17 cellular contexts compared by ENCODE assay signal in the genomic region with DNA sequence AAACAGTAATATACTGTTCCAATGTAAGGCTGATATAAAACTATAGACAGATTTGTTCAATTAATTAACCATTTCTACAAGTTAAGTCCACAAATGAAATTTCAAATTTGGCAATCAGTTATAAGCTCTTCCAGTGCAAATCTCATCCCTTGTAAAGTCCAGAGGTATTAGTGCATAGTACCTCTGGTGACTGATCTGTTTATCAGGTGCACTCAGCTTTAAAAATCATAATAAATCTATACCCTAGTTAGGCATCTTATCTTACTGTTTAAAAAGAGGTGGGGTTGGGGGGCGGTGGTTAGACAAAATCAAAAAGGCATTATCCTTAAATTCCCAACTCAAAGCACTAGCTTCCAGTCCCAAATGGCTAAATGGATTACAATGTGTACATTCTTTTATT. TPM values are rescaled to one million over a fixed set of nuclear protein-coding genes. Genes with fewer than 3 reads are reported as not detected.
DNase-seq lines count a peak whose midpoint lies in the region; ATAC-seq, FAIRE-seq and TF ChIP-seq lines count a peak whose summit lies in the region.
"Had no signal": no experiment of that assay in that cellular context is flagged by ENCODE, and none has a peak within 500 bp of the region (broad histone marks: within the 10 kb centered on the region; RNA-seq: fewer than 3 reads in every experiment).

No MANE protein-coding gene starts in this region.

- no peak for FAIRE-seq in endothelial cell of umbilical vein (lab: Jason Lieb, UNC)

- no peak for TF ChIP-seq POLR2A in endothelial cell of umbilical vein (IDR thresholded peaks at IDR 0.05; ENCODE audit: low read depth, low read length)

- H3K4me2 ChIP-seq in KMS-11 (peak overlapping the region; percentile 97), endothelial cell of umbilical vein (ENCODE audit: insufficient read depth, low read length) (peak overlapping the region; percentile 100), osteoblast (ENCODE audit: insufficient read depth, low read length) (peak overlapping the region; percentile 98)

- BruUV-seq in endothelial cell of umbilical vein (replicated peaks; lab: Mats Ljungman, UMichigan) = no TSS peak

- H3K9me1 ChIP-seq in endothelial cell of umbilical vein (replicated peaks; ENCODE audit: control insufficient read depth, extremely low read depth, insufficient read depth, low read length) = no peaks in the 10 kb centered on the region

- H3K4me1 ChIP-seq in BE2C (no peaks in the 10 kb centered on the region; the same call in 1 of the 2 replicates), KMS-11 (ENCODE audit: low read depth, poor library complexity, severe bottlenecking) (peaks cover 52% of the 10 kb centered on the region), endothelial cell of umbilical vein (ENCODE audit: control insufficient read depth, extremely low read depth, insufficient read depth, low read length) (peaks cover 28% of the 10 kb centered on the region), osteoblast (ENCODE audit: insufficient read depth, low read length) (peaks cover 32% of the 10 kb centered on the region)

- H4K20me1 ChIP-seq in KMS-11 (ENCODE audit: insufficient read depth) = no peaks in the 10 kb centered on the region
- peaks cover 5% of the 10 kb centered on the region for H4K20me1 ChIP-seq in endothelial cell of umbilical vein (replicated peaks; ENCODE audit: control insufficient read depth, extremely low read depth, insufficient read depth, low read length)
- peaks cover 27% of the 10 kb centered on the region for H4K20me1 ChIP-seq in osteoblast (ENCODE audit: insufficient read depth, low read length)

- POLR2A ChIA-PET in endothelial cell of umbilical vein (lab: Charles Lee) = no interaction called here

- no peak overlapping the region for H3K27ac ChIP-seq in KMS-11
- no peak overlapping the region for H3K27ac ChIP-seq in endothelial cell of umbilical vein (ENCODE audit: insufficient read depth, low read depth, low read length)
- H3K27ac ChIP-seq in osteoblast (ENCODE audit: low read depth, low read length) = no peak overlapping the region
- H3K27ac ChIP-seq: SK-N-MC, thyroid gland had no signal

- H3K9ac ChIP-seq in KMS-11 (no peak overlapping the region), endothelial cell of umbilical vein (replicated peaks; ENCODE audit: extremely low read depth, insufficient read depth, low read length) (no peak overlapping the region)

- TF ChIP-seq CTCF in BE2C (IDR thresholded peaks at IDR 0.05; ENCODE audit: low read depth, low read length) (no peak), KMS-11 (conservative IDR thresholded peaks at IDR 0.05; ENCODE audit: low read depth, low read length) (no peak), endothelial cell of umbilical vein (IDR thresholded peaks at IDR 0.05; ENCODE audit: extremely low read depth in 1 of 2, insufficient read depth in 1 of 2, low read depth in 1 of 2, low read length in 2 of 2) (no peak), osteoblast (IDR thresholded peaks at IDR 0.05; ENCODE audit: extremely low read depth, low read depth, low read length) (no peak)

- H3K27me3 ChIP-seq in BE2C (no peaks in the 10 kb centered on the region), KMS-11 (ENCODE audit: insufficient read depth, low read depth) (no peaks in the 10 kb centered on the region), endothelial cell of umbilical vein (ENCODE audit: control insufficient read depth in 2 of 2, insufficient read depth in 2 of 2, low read length in 2 of 2) (no peaks in the 10 kb centered on the region), osteoblast (ENCODE audit: insufficient read depth, low read length) (no peaks in the 10 kb centered on the region)
- H3K27me3 ChIP-seq: thyroid gland had no signal

- H3K9me3 ChIP-seq in BE2C (no peaks in the 10 kb centered on the region), endothelial cell of umbilical vein (replicated peaks; ENCODE audit: control insufficient read depth, insufficient read depth, low read length) (no peaks in the 10 kb centered on the region), osteoblast (ENCODE audit: low read depth, low read length) (no peaks in the 10 kb centered on the region)
- H3K9me3 ChIP-seq: HAP-1, thyroid gland had no signal

- DNase-seq in BE2C (no peak), endothelial cell of umbilical vein (ENCODE audit: low read depth, low spot score) (no peak), osteoblast (ENCODE audit: insufficient read length, low spot score, missing footprints) (no peak), dermis blood vessel endothelial cell (no peak), SHP77 treated with DMSO at 0.1 percent for 48 hours (lab: John Stamatoyannopoulos, UW) (no peak), islet precursor cell (no peak)
- DNase-seq: activated T-cell treated with anti-CD3 and anti-CD28 coated beads, Interleukin-2, amount 50 U/mL, for 48 hours; DMS153; KG1; left colon; NCI-H446 treated with DMSO at 0.1 percent for 48 hours; OCI-M1; thyroid gland had no signal

- H3K36me3 ChIP-seq in BE2C (no peaks in the 10 kb centered on the region), KMS-11 (ENCODE audit: insufficient read depth) (no peaks in the 10 kb centered on the region), endothelial cell of umbilical vein (ENCODE audit: control insufficient read depth in 2 of 2, extremely low read depth in 1 of 2, insufficient read depth in 2 of 2, low read length in 2 of 2) (no peaks in the 10 kb centered on the region), osteoblast (ENCODE audit: insufficient read depth, low read length) (no peaks in the 10 kb centered on the region)
- H3K36me3 ChIP-seq: HAP-1, thyroid gland had no signal

- H2AFZ ChIP-seq in KMS-11 (ENCODE audit: low read depth) (no peak overlapping the region), endothelial cell of umbilical vein (ENCODE audit: low read depth, low read length) (no peak overlapping the region), osteoblast (ENCODE audit: low read length) (no peak overlapping the region)

- CTCF ChIA-PET in endothelial cell of umbilical vein (lab: Charles Lee) = interaction anchor here (1.6 kb wide), 1 partner anchor 12 kb away, joined by 3 read pairs; no protein-coding TSS in a partner anchor

- dilution Hi-C loops in endothelial cell of umbilical vein (cut with MboI; ENCODE audit: extremely low pct_ligation_motif_present, low sequenced_read_pairs) = no loop called here

- ATAC-seq in GM19397 (IDR thresholded peaks at IDR 0.05; ENCODE audit: unreplicated experiment) = no peak
- ATAC-seq: left colon had no signal

- intact Hi-C loops in endothelial cell of umbilical vein (cut with micrococcal nuclease) = loop anchor here (10.0 kb wide), 1 partner anchor 543 kb away; no protein-coding TSS in a partner anchor

- H3K79me2 ChIP-seq in KMS-11 (ENCODE audit: insufficient read depth, low read depth) (peaks cover 59% of the 10 kb centered on the region), endothelial cell of umbilical vein (ENCODE audit: control insufficient read depth, insufficient read depth, low read length) (peaks cover 73% of the 10 kb centered on the region), osteoblast (ENCODE audit: insufficient read depth, low read length) (peaks cover 77% of the 10 kb centered on the region)

- H3K4me3 ChIP-seq in BE2C (ENCODE audit: low read depth, low read length) (peak overlapping the region; percentile 93), KMS-11 (IDR thresholded peaks at IDR 0.05; ENCODE audit: insufficient read depth, low read depth, low read length) (no peak overlapping the region), endothelial cell of umbilical vein (replicated peaks in 1 of 3; ENCODE audit: insufficient read depth in 1 of 3, low read depth in 1 of 3, low read length in 3 of 3) (no peak overlapping the region), osteoblast (ENCODE audit: insufficient read depth, low read length) (no peak overlapping the region)
- H3K4me3 ChIP-seq: thyroid gland had no signal

TF ChIP-seq in endothelial cell of umbilical vein, 7 proteins besides CTCF, POLR2A, EP300 and RAD21:
- no peak for TF ChIP-seq GATA2 (IDR thresholded peaks at IDR 0.05; ENCODE audit: insufficient read depth, insufficient read length, low read depth, low read length)
- no peak for TF ChIP-seq POLR2AphosphoS5 (IDR thresholded peaks at IDR 0.05; ENCODE audit: insufficient read depth, low read depth, low read length)
- TF ChIP-seq FOS (IDR thresholded peaks at IDR 0.05; ENCODE audit: borderline replicate concordance, insufficient read depth, low read length) = no peak
- TF ChIP-seq, protein P1, sequence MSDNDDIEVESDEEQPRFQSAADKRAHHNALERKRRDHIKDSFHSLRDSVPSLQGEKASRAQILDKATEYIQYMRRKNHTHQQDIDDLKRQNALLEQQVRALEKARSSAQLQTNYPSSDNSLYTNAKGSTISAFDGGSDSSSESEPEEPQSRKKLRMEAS (IDR thresholded peaks at IDR 0.05; ENCODE audit: insufficient read depth, insufficient read length) = no peak
- no peak for TF ChIP-seq JUN (IDR thresholded peaks at IDR 0.05; ENCODE audit: borderline replicate concordance, insufficient read depth, insufficient read length, low read depth)
- no peak for TF ChIP-seq MYC (IDR thresholded peaks at IDR 0.05; ENCODE audit: low read depth, low read length)

RNA-seq across cellular contexts. Expression of gene FBXO30, which starts 2.9 kb away (rescaled TPM):
- polyA plus RNA-seq in BE2C (2012; ENCODE audit: insufficient read depth, insufficient read length, low read depth) = 5.3 TPM
- 10.4 and 11.1 TPM in 2 replicates for total RNA-seq in endothelial cell of umbilical vein
- 2.0 and 3.3 TPM in 2 replicates for polyA plus RNA-seq in endothelial cell of umbilical vein
- 3.5 and 3.6 TPM in 2 replicates for polyA plus RNA-seq in endothelial cell of umbilical vein (2011; cell fraction: cytosol; rRNA removed)
- 6.7 and 7.7 TPM in 2 replicates for polyA plus RNA-seq in endothelial cell of umbilical vein (2011; cell fraction: nucleus; rRNA removed)
- polyA plus RNA-seq in endothelial cell of umbilical vein (2012) = 8.1 and 9.4 TPM in 2 replicates
- 11.6 and 12.7 TPM in 2 replicates for polyA minus RNA-seq in endothelial cell of umbilical vein
- polyA minus RNA-seq in endothelial cell of umbilical vein (2011; cell fraction: cytosol; rRNA and poly(A)+ RNA removed) = 4.4 TPM
- polyA minus RNA-seq in endothelial cell of umbilical vein (2011; cell fraction: nucleus; rRNA and poly(A)+ RNA removed) = 23.1 and 30.6 TPM in 2 replicates
- total RNA-seq in osteoblast = 14.1 and 14.5 TPM in 2 replicates
- total RNA-seq in dermis blood vessel endothelial cell = 14.8 and 18.5 TPM in 2 replicates
